Comparison of ENCODE assay signal across 15 cellular contexts in the genomic region with DNA sequence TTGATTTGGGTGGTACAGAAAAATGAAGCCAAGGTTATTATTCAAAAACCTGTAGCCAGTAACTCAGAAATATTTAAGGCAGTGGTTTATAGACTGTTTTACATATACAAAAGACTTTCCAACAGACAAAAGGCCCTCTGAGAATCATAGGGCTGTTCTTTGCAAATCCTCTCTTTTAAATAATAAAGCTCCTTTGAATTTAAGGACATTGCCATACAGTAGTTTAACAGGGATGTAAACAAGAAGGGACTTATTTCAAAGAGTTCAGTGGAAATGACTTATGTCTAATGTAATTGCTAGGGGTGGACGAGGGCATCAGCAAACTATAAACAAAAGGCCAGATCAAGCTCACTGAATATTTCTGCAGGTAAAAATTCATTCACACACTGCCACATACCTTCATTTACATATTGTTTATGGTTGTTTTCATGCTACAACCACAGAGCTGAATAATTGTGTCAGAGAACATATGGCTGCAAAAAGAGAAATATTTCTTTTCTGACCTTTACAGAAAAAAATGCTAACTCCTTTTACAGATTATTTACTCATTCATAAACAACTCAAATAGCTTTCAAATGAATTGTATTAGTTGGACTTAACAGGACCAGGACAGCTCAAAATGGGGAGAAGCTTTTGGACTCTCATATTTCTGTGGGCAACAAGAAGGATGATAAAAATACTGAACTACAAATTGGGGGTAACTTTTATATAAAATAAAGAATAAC.
"Had no signal": no experiment of that assay in that cellular context is flagged by ENCODE, and none has a peak within 500 bp of the region (broad histone marks: within the 10 kb centered on the region; RNA-seq: fewer than 3 reads in every experiment).

No MANE protein-coding gene starts in this region.

- H3K36me3 ChIP-seq: tibial nerve had no signal

- H3K4me3 ChIP-seq: coronary artery, lung, skin epidermis, tibial nerve had no signal

- ATAC-seq: activated naive CD8-positive, alpha-beta T cell treated with anti-CD3 and anti-CD28 coated beads, Interleukin-2, amount 50 U/mL, for 24 hours; left colon had no signal

- H3K36me3 Mint-ChIP-seq: immature natural killer cell, naive B cell had no signal

- DNase-seq: activated B cell treated with CpG ODN at 0.5 μM for 24 hours; activated CD4-positive, alpha-beta T cell treated with anti-CD3 and anti-CD28 coated beads, Interleukin-2, amount 10 ng/mL, durations not matched to agents 24 days and 14 days; activated naive CD4-positive, alpha-beta T cell; activated naive CD8-positive, alpha-beta T cell treated with anti-CD3 and anti-CD28 coated beads, Interleukin-2, amount 50 U/mL, for 24 hours; effector CD4-positive, alpha-beta T cell; glutamatergic neuron; immature natural killer cell; left colon; naive B cell; retina had no signal

- H3K27me3 Mint-ChIP-seq: activated B cell treated with CpG ODN at 0.5 μM for 24 hours; activated CD4-positive, alpha-beta T cell treated with anti-CD3 and anti-CD28 coated beads, Interleukin-2, amount 10 ng/mL, durations not matched to agents 24 days and 14 days; activated naive CD8-positive, alpha-beta T cell treated with anti-CD3 and anti-CD28 coated beads, Interleukin-2, amount 50 U/mL, for 24 hours; naive B cell had no signal

- H3K4me3 Mint-ChIP-seq: activated B cell treated with CpG ODN at 0.5 μM for 24 hours; activated CD4-positive, alpha-beta T cell treated with anti-CD3 and anti-CD28 coated beads, Interleukin-2, amount 10 ng/mL, durations not matched to agents 24 days and 14 days; activated naive CD8-positive, alpha-beta T cell treated with anti-CD3 and anti-CD28 coated beads, Interleukin-2, amount 50 U/mL, for 24 hours; activated T-helper 1 cell treated with anti-CD3 and anti-CD28 coated beads, Interleukin-12 subunit alpha, Interleukin-12 subunit beta, Interleukin-2, Interleukin-4 antibody, amounts not matched to agents 30 ng/mL and 10 ng/mL and 1 ng/mL, durations not matched to agents 14 hours and 24 hours and 36 hours; immature natural killer cell; naive B cell had no signal

- H3K27me3 ChIP-seq: tibial nerve had no signal

- H3K27ac Mint-ChIP-seq: activated B cell treated with CpG ODN at 0.5 μM for 24 hours; activated CD4-positive, alpha-beta T cell treated with anti-CD3 and anti-CD28 coated beads, Interleukin-2, amount 10 ng/mL, durations not matched to agents 24 days and 14 days; activated naive CD8-positive, alpha-beta T cell treated with anti-CD3 and anti-CD28 coated beads, Interleukin-2, amount 50 U/mL, for 24 hours; activated T-helper 1 cell treated with anti-CD3 and anti-CD28 coated beads, Interleukin-12 subunit alpha, Interleukin-12 subunit beta, Interleukin-2, Interleukin-4 antibody, amounts not matched to agents 30 ng/mL and 10 ng/mL and 1 ng/mL, durations not matched to agents 14 hours and 24 hours and 36 hours; immature natural killer cell; naive B cell had no signal

- H3K4me1 Mint-ChIP-seq: activated B cell treated with CpG ODN at 0.5 μM for 24 hours; activated CD4-positive, alpha-beta T cell treated with anti-CD3 and anti-CD28 coated beads, Interleukin-2, amount 10 ng/mL, durations not matched to agents 24 days and 14 days; activated naive CD8-positive, alpha-beta T cell treated with anti-CD3 and anti-CD28 coated beads, Interleukin-2, amount 50 U/mL, for 24 hours; immature natural killer cell; naive B cell had no signal

- H3K27ac ChIP-seq: coronary artery, tibial nerve had no signal

- H3K4me1 ChIP-seq: tibial nerve had no signal
